ENCODE assay signal across 8 cellular contexts in genomic region chr3:42635111-42635510, GRCh38. TPM values are rescaled to one million over a fixed set of nuclear protein-coding genes. Genes with fewer than 3 reads are reported as not detected.
DNase-seq lines count a peak whose midpoint lies in the region; ATAC-seq and TF ChIP-seq lines count a peak whose summit lies in the region.
"Had no signal": no experiment of that assay in that cellular context is flagged by ENCODE, and none has a peak within 500 bp of the region (broad histone marks: within the 10 kb centered on the region; RNA-seq: fewer than 3 reads in every experiment).

No MANE protein-coding gene starts in this region.

- ATAC-seq in activated naive CD4-positive, alpha-beta T cell treated with anti-CD3 and anti-CD28 coated beads, Interleukin-2, amount 50 U/mL, for 72 hours = peak; percentile 11 to 56
- ATAC-seq in stimulated activated naive CD8-positive, alpha-beta T cell treated with anti-CD3 and anti-CD28 coated beads, Interleukin-15, amount 100 ng/mL, for 72 hours = peak; percentile 75

- H3K36me3 Mint-ChIP-seq in MCF 10A (ENCODE audit: insufficient read depth, unreplicated experiment) = no peaks in the 10 kb centered on the region
- peaks cover 5 to 19% of the 10 kb centered on the region in 2 donors for H3K36me3 Mint-ChIP-seq in activated naive CD4-positive, alpha-beta T cell treated with anti-CD3 and anti-CD28 coated beads, Interleukin-2, amount 50 U/mL, for 72 hours

- TF ChIP-seq CTCF in MCF 10A (IDR thresholded peaks at IDR 0.05; ENCODE audit: unreplicated experiment) (no peak), breast epithelium (IDR thresholded peaks at IDR 0.05) (no peak)

- H3K27me3 ChIP-seq in breast epithelium = no peaks in the 10 kb centered on the region

- H3K27ac ChIP-seq in breast epithelium = no peak overlapping the region

- POLR2A ChIA-PET in MCF 10A (lab: Yijun Ruan, JAX) = no interaction called here

- no peaks in the 10 kb centered on the region for H3K9me3 Mint-ChIP-seq in MCF 10A (ENCODE audit: unreplicated experiment)
- H3K9me3 Mint-ChIP-seq in activated naive CD4-positive, alpha-beta T cell treated with anti-CD3 and anti-CD28 coated beads, Interleukin-2, amount 50 U/mL, for 72 hours = no peaks in the 10 kb centered on the region
- no peaks in the 10 kb centered on the region for H3K9me3 Mint-ChIP-seq in stimulated activated naive CD8-positive, alpha-beta T cell treated with anti-CD3 and anti-CD28 coated beads, Interleukin-15, amount 100 ng/mL, for 72 hours

- DNase-seq in MCF 10A (ENCODE audit: unreplicated experiment) (peak; percentile 16), breast epithelium (ENCODE audit: low spot score in 2 of 2) (no peak), NCI-H2029 (lab: John Stamatoyannopoulos, UW) (no peak), DMS53 (lab: John Stamatoyannopoulos, UW) (no peak)
- DNase-seq in activated naive CD4-positive, alpha-beta T cell treated with anti-CD3 and anti-CD28 coated beads, Interleukin-2, amount 50 U/mL, for 72 hours (ENCODE audit: low spot score in 2 of 2) = no peak
- no peak for DNase-seq in stimulated activated naive CD8-positive, alpha-beta T cell treated with anti-CD3 and anti-CD28 coated beads, Interleukin-15, amount 100 ng/mL, for 72 hours

- no peak overlapping the region for H3K4me3 ChIP-seq in breast epithelium

- CTCF ChIA-PET in MCF 10A (lab: Yijun Ruan, JAX) = no interaction called here

- no TSS peak for BruUV-seq in MCF 10A (replicated peaks; lab: Mats Ljungman, UMichigan)

- intact Hi-C loops in MCF 10A (cut with micrococcal nuclease) (no loop called here), breast epithelium (cut with DNase I; ENCODE audit: low total_unique reads) (no loop called here)

- no peaks in the 10 kb centered on the region for H3K4me1 ChIP-seq in breast epithelium

- H3K27ac Mint-ChIP-seq in MCF 10A (ENCODE audit: low read depth, unreplicated experiment) = no peak overlapping the region
- peak overlapping the region in 1 of 2 donors; percentile 24 for H3K27ac Mint-ChIP-seq in activated naive CD4-positive, alpha-beta T cell treated with anti-CD3 and anti-CD28 coated beads, Interleukin-2, amount 50 U/mL, for 72 hours
- H3K27ac Mint-ChIP-seq in stimulated activated naive CD8-positive, alpha-beta T cell treated with anti-CD3 and anti-CD28 coated beads, Interleukin-15, amount 100 ng/mL, for 72 hours = peak overlapping the region in 1 of 2 donors; percentile 62

- no peak overlapping the region for H3K4me3 Mint-ChIP-seq in MCF 10A (ENCODE audit: unreplicated experiment)
- no peak overlapping the region for H3K4me3 Mint-ChIP-seq in stimulated activated naive CD8-positive, alpha-beta T cell treated with anti-CD3 and anti-CD28 coated beads, Interleukin-15, amount 100 ng/mL, for 72 hours

- no peaks in the 10 kb centered on the region for H3K9me3 ChIP-seq in breast epithelium

- no peak for TF ChIP-seq POLR2A in breast epithelium (IDR thresholded peaks at IDR 0.05)

- peaks cover 7% of the 10 kb centered on the region for H3K4me1 Mint-ChIP-seq in MCF 10A (ENCODE audit: insufficient read depth, unreplicated experiment)
- peaks cover 4% of the 10 kb centered on the region for H3K4me1 Mint-ChIP-seq in stimulated activated naive CD8-positive, alpha-beta T cell treated with anti-CD3 and anti-CD28 coated beads, Interleukin-15, amount 100 ng/mL, for 72 hours

- no peaks in the 10 kb centered on the region for H3K36me3 ChIP-seq in breast epithelium

- H3K27me3 Mint-ChIP-seq in MCF 10A (ENCODE audit: insufficient read depth, unreplicated experiment) = no peaks in the 10 kb centered on the region
- no peaks in the 10 kb centered on the region for H3K27me3 Mint-ChIP-seq in stimulated activated naive CD8-positive, alpha-beta T cell treated with anti-CD3 and anti-CD28 coated beads, Interleukin-15, amount 100 ng/mL, for 72 hours

RNA-seq across cellular contexts. Expression of gene ZBTB47, which starts 18.4 kb away (rescaled TPM):
- total RNA-seq in MCF 10A (2022) (10.9 and 12.4 TPM in 2 replicates), breast epithelium (10 to 100 TPM; 18.0 to 61.8 (median 45.2) TPM)
- 1 to 10 TPM in 1 of 2 donors, under 1 TPM in 1; 0.34 to 1.8 TPM for total RNA-seq in activated naive CD4-positive, alpha-beta T cell treated with anti-CD3 and anti-CD28 coated beads, Interleukin-2, amount 50 U/mL, for 72 hours

RNA-seq across cellular contexts. Expression of gene NKTR, which starts 34.6 kb away (rescaled TPM):
- total RNA-seq in MCF 10A (2022) (63.4 and 63.5 TPM in 2 replicates), breast epithelium (100 to 1,000 TPM; 132 to 214 (median 175) TPM)
- 100 to 1,000 TPM in 1 of 2 donors, 10 to 100 TPM in 1; 97.7 to 157 TPM for total RNA-seq in activated naive CD4-positive, alpha-beta T cell treated with anti-CD3 and anti-CD28 coated beads, Interleukin-2, amount 50 U/mL, for 72 hours

RNA-seq across cellular contexts. Expression of gene SS18L2, which starts 44.5 kb away (rescaled TPM):
- total RNA-seq in MCF 10A (2022) (22.1 and 26.2 TPM in 2 replicates), breast epithelium (10 to 100 TPM; 19.8 to 29.5 (median 23.7) TPM)
- total RNA-seq in activated naive CD4-positive, alpha-beta T cell treated with anti-CD3 and anti-CD28 coated beads, Interleukin-2, amount 50 U/mL, for 72 hours = 10 to 100 TPM; 47.7 to 58.3 TPM

RNA-seq across cellular contexts. Expression of gene KLHL40, which starts 50.2 kb away (rescaled TPM):
- total RNA-seq in MCF 10A (2022) = not detected in 2 replicates
- not detected for total RNA-seq in breast epithelium
- total RNA-seq in activated naive CD4-positive, alpha-beta T cell treated with anti-CD3 and anti-CD28 coated beads, Interleukin-2, amount 50 U/mL, for 72 hours = not detected
- total RNA-seq: H1, lower leg skin had no signal

RNA-seq across cellular contexts. Expression of gene SEC22C, which starts 53.3 kb away (rescaled TPM):
- 52.1 and 55.7 TPM in 2 replicates for total RNA-seq in MCF 10A (2022)
- 10 to 100 TPM; 48.8 to 68.8 (median 61.9) TPM for total RNA-seq in breast epithelium
- total RNA-seq in activated naive CD4-positive, alpha-beta T cell treated with anti-CD3 and anti-CD28 coated beads, Interleukin-2, amount 50 U/mL, for 72 hours = 10 to 100 TPM; 37.6 to 42.3 TPM
